In the genomic region with DNA sequence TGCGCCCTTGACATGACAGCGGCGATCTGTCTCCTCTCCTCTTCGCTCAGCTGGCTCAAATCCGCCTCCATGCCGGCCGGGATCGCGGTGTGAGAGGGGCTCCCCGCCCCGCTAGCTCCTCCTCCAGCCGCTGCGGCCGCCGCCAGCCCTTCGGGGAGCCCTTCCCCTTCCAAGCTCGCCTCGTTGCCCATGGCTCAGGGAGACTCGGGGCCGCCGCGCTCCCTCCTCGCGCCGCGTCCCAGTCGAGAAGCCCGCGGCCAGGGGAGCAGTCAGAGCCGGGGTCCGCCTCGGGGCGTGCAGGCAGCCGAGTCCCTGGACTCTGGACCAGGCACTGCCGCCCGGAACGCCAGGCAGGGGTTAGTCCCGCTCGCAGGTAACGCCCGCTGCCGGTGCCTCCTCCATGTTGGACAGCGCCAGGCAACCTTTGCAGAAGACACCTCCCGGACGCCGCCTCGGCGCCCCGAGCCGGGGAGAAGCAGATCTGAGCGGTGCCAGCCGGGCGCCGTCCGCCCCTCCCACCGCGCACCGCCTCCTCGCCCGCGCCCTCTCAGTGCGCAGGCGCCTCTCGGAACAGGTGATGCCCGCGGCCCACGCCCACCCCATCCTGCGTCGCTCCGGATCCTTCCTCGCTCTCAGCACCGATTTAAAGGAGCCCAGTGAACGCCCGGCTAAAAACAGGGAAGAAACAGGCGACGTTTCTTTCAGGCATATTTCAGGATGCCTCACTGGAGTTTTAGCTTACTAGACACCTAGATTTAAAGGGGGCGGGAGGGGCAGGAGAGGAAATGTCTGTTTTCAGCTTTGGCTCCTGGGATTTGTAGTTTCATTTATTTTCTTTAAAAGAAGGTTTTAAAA, we compare ENCODE assay signal across 8 cellular contexts. TPM values are rescaled to one million over a fixed set of nuclear protein-coding genes. Genes with fewer than 3 reads are reported as not detected.
DNase-seq lines count a peak whose midpoint lies in the region; ATAC-seq, FAIRE-seq and TF ChIP-seq lines count a peak whose summit lies in the region.

PCLO (minus strand) TSS at position 483 of the 855 bp plus-strand sequence; CDS start at position 191, 292 bp downstream.

- H2BK5ac ChIP-seq in H1 (ENCODE audit: low read depth, low read length) (peak within 1 kb of the TSS; percentile 19; the same call in 1 of the 2 replicates), mesenchymal stem cell (ENCODE audit: low read depth, low read length, poor library complexity, severe bottlenecking) (no peak within 1 kb of the TSS)

- peak; percentile 89 to 90 for TF ChIP-seq POLR2A in H1 (IDR thresholded peaks at IDR 0.05; ENCODE audit: control extremely low read depth in 1 of 2, low read depth in 2 of 2, low read length in 2 of 2)

- ATAC-seq in GM19025 (IDR thresholded peaks at IDR 0.05; ENCODE audit: low read depth, unreplicated experiment) (peak; percentile 95), HG03342 (IDR thresholded peaks at IDR 0.05; ENCODE audit: unreplicated experiment) (peak; percentile 93)

- H3K4me1 ChIP-seq in H1 (replicated peaks in 1 of 4; ENCODE audit: control insufficient read depth in 3 of 4, insufficient read depth in 4 of 4, low read length in 3 of 4) (peaks cover 0 to 3% (median 0%) of the 10 kb centered on the region in 4 experiments; a peak in 3 of 7 replicates), mesenchymal stem cell (ENCODE audit: control insufficient read depth, insufficient read depth, low read depth, low read length) (peaks cover 3% of the 10 kb centered on the region)

- H3K4me2 ChIP-seq in H1 (ENCODE audit: insufficient read depth in 1 of 2, low read depth in 2 of 2, low read length in 2 of 2) (peak within 1 kb of the TSS; percentile 82 to 97), mesenchymal stem cell (ENCODE audit: low read length, poor library complexity, severe bottlenecking) (peak within 1 kb of the TSS; percentile 74)

- H4K20me1 ChIP-seq in H1 (replicated peaks in 1 of 2; ENCODE audit: control insufficient read depth in 1 of 2, insufficient read depth in 2 of 2, low read length in 2 of 2), result peaks cover 0 to 1% of the 10 kb centered on the region in 2 experiments

- H3K36me3 ChIP-seq in H1 (ENCODE audit: control insufficient read depth in 2 of 4, insufficient read depth in 4 of 4, low read length in 3 of 4), result no peaks in the 10 kb centered on the region
- no peaks in the 10 kb centered on the region for H3K36me3 ChIP-seq in mesenchymal stem cell (ENCODE audit: control insufficient read depth in 1 of 2, insufficient read depth in 2 of 2, low read depth in 1 of 2, low read length in 2 of 2)

- TF ChIP-seq EP300 in H1 (IDR thresholded peaks at IDR 0.05; ENCODE audit: borderline replicate concordance in 1 of 2, low read depth in 2 of 2, low read length in 2 of 2), result peak in 1 of 2 experiments; percentile 69; a peak in 1 of 3 replicates

- H3K4me3 ChIP-seq in AG04449 (ENCODE audit: low read depth, low read length) (peak within 1 kb of the TSS; percentile 54), H1 (ENCODE audit: extremely low read depth in 1 of 4, insufficient read depth in 2 of 4, low read depth in 3 of 4, low read length in 4 of 4) (peak within 1 kb of the TSS; percentile 74 to 87 (median 84)), mesenchymal stem cell (ENCODE audit: insufficient read depth in 1 of 2, low read depth in 1 of 2, low read length in 2 of 2) (peak within 1 kb of the TSS; percentile 77 to 79)

- H3K27ac ChIP-seq in H1 (ENCODE audit: low read depth, low read length), result peak within 1 kb of the TSS; percentile 86
- peak within 1 kb of the TSS; percentile 83 for H3K27ac ChIP-seq in mesenchymal stem cell (ENCODE audit: low read length, poor library complexity, severe bottlenecking)

- 1% methylated on average over 66 of the region's 77 CpGs; no CpG with 5 or more reads in 1 of the 2 experiments for WGBS in H1 (ENCODE audit: extremely low coverage in 1 of 2, insufficient coverage in 1 of 2, insufficient read length in 1 of 2, insufficient replicate concordance in 2 of 2, low coverage in 1 of 2, low lambda C conversion rate in 2 of 2, missing lambda C conversion rate in 1 of 2), 2 experiments
- under 1% methylated on average over 77 of the region's 77 CpGs for WGBS in mesenchymal stem cell

- no peak; a peak in 1 of 4 replicates for TF ChIP-seq RAD21 in H1 (IDR thresholded peaks at IDR 0.05 in 1 of 2, conservative IDR thresholded peaks at IDR 0.05 in 1 of 2; ENCODE audit: low read depth in 2 of 2, low read length in 2 of 2)

- H3K4ac ChIP-seq in H1 (replicated peaks; ENCODE audit: insufficient read length, low read depth, low read length) (no peak within 1 kb of the TSS), mesenchymal stem cell (ENCODE audit: low read depth in 1 of 2, low read length in 2 of 2) (no peak within 1 kb of the TSS)

- H4K8ac ChIP-seq in H1 (ENCODE audit: extremely low read depth, insufficient read depth, low read length) (peak within 1 kb of the TSS; percentile 98; the same call in 1 of the 2 replicates), mesenchymal stem cell (ENCODE audit: low read length) (no peak within 1 kb of the TSS)

- no peak within 1 kb of the TSS for H3K56ac ChIP-seq in H1 (replicated peaks; ENCODE audit: insufficient read length, low read depth, low read length)

- H4K5ac ChIP-seq in H1 (ENCODE audit: insufficient read length, low read depth, low read length), result peak within 1 kb of the TSS; percentile 64

- DNase-seq in AG04449 (ENCODE audit: low read depth, low spot score) (no peak), NCI-H446 (lab: John Stamatoyannopoulos, UW) (peak; percentile 83 to 92), H1 (ENCODE audit: low read depth in 1 of 2, low spot score in 2 of 2) (peak; percentile 78 to 93), mesenchymal stem cell (peak; percentile 60)
- peak; percentile 0 to 2 for DNase-seq in activated CD4-positive, alpha-beta T cell treated with anti-CD3 and anti-CD28 coated beads, Interleukin-2, amount 50 U/mL, for 4 hours
- peak; percentile 31 for DNase-seq in stimulated activated CD8-positive, alpha-beta memory T cell treated with anti-CD3 and anti-CD28 coated beads, Interleukin-4, amount 100 ng/mL, for 24 hours (ENCODE audit: low read depth)

- peak within 1 kb of the TSS; percentile 91 for H2AFZ ChIP-seq in H1 (ENCODE audit: low read length)
- peak within 1 kb of the TSS; percentile 86 for H2AFZ ChIP-seq in mesenchymal stem cell (ENCODE audit: low read depth, low read length)

- CTCF ChIA-PET in AG04449 (lab: Yijun Ruan, JAX), result no interaction called here
- CTCF ChIA-PET in H1 (lab: Charles Lee; ENCODE audit: partially characterized antibody), result interaction anchor here (1.3 kb wide), 1 partner anchor 21 kb away, joined by 3 read pairs; no protein-coding TSS in a partner anchor

- H3K14ac ChIP-seq in H1 (ENCODE audit: insufficient read length) (no peak within 1 kb of the TSS), mesenchymal stem cell (ENCODE audit: low read length in 2 of 2) (peak within 1 kb of the TSS in 1 of 2 experiments; percentile 64)

- POLR2A ChIA-PET in AG04449 (lab: Yijun Ruan, JAX), result no interaction called here
- POLR2A ChIA-PET in H1 (lab: Charles Lee; ENCODE audit: partially characterized antibody), result interaction anchor here (0.6 to 2.6 kb wide), 5 partner anchors 11 to 156 kb away, joined by 3 to 16 read pairs (median 3); no protein-coding TSS in a partner anchor

- H3K79me2 ChIP-seq in H1 (ENCODE audit: control insufficient read depth in 1 of 2, insufficient read depth in 2 of 2, low read length in 2 of 2), result no peaks in the 10 kb centered on the region

- H2BK120ac ChIP-seq in H1 (replicated peaks; ENCODE audit: low read depth, low read length) (peak within 1 kb of the TSS; percentile 36), mesenchymal stem cell (ENCODE audit: low read depth, low read length) (no peak within 1 kb of the TSS)

- no peak within 1 kb of the TSS for H2BK20ac ChIP-seq in H1 (ENCODE audit: low read length)

- H3K23me2 ChIP-seq in H1 (ENCODE audit: low read depth, low read length), result peaks cover 7% of the 10 kb centered on the region; the same call in 1 of the 2 replicates

- no peak within 1 kb of the TSS for H3K23ac ChIP-seq in H1 (ENCODE audit: insufficient read length)
- H3K23ac ChIP-seq in mesenchymal stem cell (ENCODE audit: low read length in 2 of 2), result peak within 1 kb of the TSS in 1 of 2 experiments; percentile 56

- H3K18ac ChIP-seq in H1 (ENCODE audit: extremely low read depth, low read length) (peak within 1 kb of the TSS; percentile 29; the same call in 1 of the 2 replicates), mesenchymal stem cell (ENCODE audit: low read depth in 1 of 2, low read length in 2 of 2) (peak within 1 kb of the TSS; percentile 12 to 71)

- no peak for FAIRE-seq in H1 (lab: Jason Lieb, UNC)

- H2BK12ac ChIP-seq in H1 (ENCODE audit: low read depth, low read length) (no peak within 1 kb of the TSS; the same call in 1 of the 2 replicates), mesenchymal stem cell (ENCODE audit: low read length in 2 of 2) (no peak within 1 kb of the TSS)

- no peaks in the 10 kb centered on the region for H3K79me1 ChIP-seq in H1 (ENCODE audit: low read depth, low read length)
- peaks cover 3% of the 10 kb centered on the region for H3K79me1 ChIP-seq in mesenchymal stem cell (replicated peaks; ENCODE audit: low read length, poor library complexity, severe bottlenecking)

- H3K9ac ChIP-seq in H1 (replicated peaks in 1 of 4; ENCODE audit: extremely low read depth in 1 of 4, low read depth in 3 of 4, low read length in 3 of 4) (peak within 1 kb of the TSS; percentile 90 to 95 (median 92)), mesenchymal stem cell (ENCODE audit: low read length) (peak within 1 kb of the TSS; percentile 56)

- no peak for TF ChIP-seq CTCF in AG04449 (IDR thresholded peaks at IDR 0.05; ENCODE audit: insufficient read depth, low read length, missing control alignments)
- TF ChIP-seq CTCF in H1 (IDR thresholded peaks at IDR 0.05; ENCODE audit: control extremely low read depth in 1 of 3, insufficient read depth in 1 of 3, low read depth in 1 of 3, low read length in 3 of 3), result no peak

- H3K9me3 ChIP-seq in H1 (ENCODE audit: insufficient read depth in 2 of 2, low read depth in 1 of 2, low read length in 1 of 2) (no peaks in the 10 kb centered on the region), mesenchymal stem cell (ENCODE audit: control insufficient read depth, low read length) (no peaks in the 10 kb centered on the region)

- H2BK15ac ChIP-seq in H1 (ENCODE audit: low read length), result no peak within 1 kb of the TSS; the same call in 1 of the 2 replicates
- H2BK15ac ChIP-seq in mesenchymal stem cell (ENCODE audit: low read depth, poor library complexity, severe bottlenecking), result peak within 1 kb of the TSS; percentile 69

- H4K91ac ChIP-seq in H1 (replicated peaks; ENCODE audit: insufficient read length, low read length) (no peak within 1 kb of the TSS), mesenchymal stem cell (ENCODE audit: low read length) (peak within 1 kb of the TSS; percentile 46)

- H2AK5ac ChIP-seq in H1 (ENCODE audit: low read depth, low read length) (no peak within 1 kb of the TSS), mesenchymal stem cell (ENCODE audit: low read length, severe bottlenecking) (no peak within 1 kb of the TSS)

- H3K27me3 ChIP-seq in H1 (replicated peaks in 1 of 4; ENCODE audit: control insufficient read depth in 3 of 4, extremely low read depth in 1 of 4, insufficient read depth in 3 of 4, low read length in 3 of 4) (no peaks in the 10 kb centered on the region), mesenchymal stem cell (ENCODE audit: control insufficient read depth in 1 of 2, insufficient read depth in 1 of 2, low read length in 2 of 2) (peaks cover 0 to 26% of the 10 kb centered on the region in 2 experiments)

RNA-seq across cellular contexts. Expression of gene PCLO, which starts in this region (rescaled TPM):
- 3.2 and 3.7 TPM in 2 replicates for total RNA-seq in H1 (2021; fragmentation: NEBNext Ultra II Directional; extraction: Animal tissue kit (Norgen Biotek cat#: 25700))
- polyA plus RNA-seq in H1 (2011; rRNA removed), result 0.93 and 1.5 TPM in 2 replicates
- polyA plus RNA-seq in H1 (2011; cell fraction: cytosol; rRNA removed), result 1.4 TPM
- 5.8 TPM for polyA plus RNA-seq in H1 (2011; cell fraction: nucleus; rRNA removed)
- polyA plus RNA-seq in H1 (2012, experiment 1 of 2), result 1.5 to 3.5 TPM (median 3.0 TPM) in 4 replicates
- 0.09 TPM for polyA plus RNA-seq in H1 (2012, experiment 2 of 2)
- polyA plus RNA-seq in H1 (2013, experiment 1 of 2), result 1.8 TPM
- 1.3 TPM for polyA plus RNA-seq in H1 (2013, experiment 2 of 2)
- 3.5 and 4.4 TPM in 2 replicates for polyA minus RNA-seq in H1 (2011; rRNA and poly(A)+ RNA removed)
- polyA minus RNA-seq in H1 (2011; cell fraction: cytosol; rRNA and poly(A)+ RNA removed), result 1.6 TPM
- 10.8 TPM for polyA minus RNA-seq in H1 (2011; cell fraction: nucleus; rRNA and poly(A)+ RNA removed)
- 0.30 TPM for polyA plus RNA-seq in mesenchymal stem cell (2013, experiment 1 of 2)
- polyA plus RNA-seq in mesenchymal stem cell (2013, experiment 2 of 2), result 0.23 TPM
